14 cellular contexts compared by ENCODE assay signal in genomic region chr2:109447251-109447661, GRCh38.
DNase-seq lines count a peak whose midpoint lies in the region; ATAC-seq and TF ChIP-seq lines count a peak whose summit lies in the region.
"Had no signal": no experiment of that assay in that cellular context is flagged by ENCODE, and none has a peak within 500 bp of the region (broad histone marks: within the 10 kb centered on the region; RNA-seq: fewer than 3 reads in every experiment).

No MANE protein-coding gene starts in this region.

- H3K9me3 Mint-ChIP-seq in HFFc6 = peaks cover 33% of the 10 kb centered on the region

- peaks cover 4% of the 10 kb centered on the region; the same call in 1 of the 2 replicates for H3K27me3 Mint-ChIP-seq in HFFc6 (ENCODE audit: insufficient read depth)
- H3K27me3 Mint-ChIP-seq: dendritic cell treated with granulocyte-macrophage colony-stimulating factor and Interleukin-4, amounts not matched to agents 40 ng/mL and 50 ng/mL, for 4 days had no signal

- peak; percentile 95 for DNase-seq in HFFc6
- DNase-seq in astrocyte of the hippocampus (ENCODE audit: low read depth, low spot score) = peak; percentile 95
- DNase-seq in kidney tubule cell (ENCODE audit: low spot score) = peak; percentile 60
- DNase-seq in thoracic aorta (ENCODE audit: low spot score) = no peak
- DNase-seq in DMS53 treated with DMSO at 0.1 percent for 48 hours (lab: John Stamatoyannopoulos, UW; ENCODE audit: unreplicated experiment) = no peak
- DNase-seq: activated CD8-positive, alpha-beta memory T cell treated with anti-CD3 and anti-CD28 coated beads, Interleukin-2, amount 50 U/mL, for 4 hours; GOT3; NCI-H510A had no signal

- H3K27me3 ChIP-seq in thoracic aorta (replicated peaks; ENCODE audit: insufficient read depth) = no peaks in the 10 kb centered on the region

- H3K27ac ChIP-seq in thoracic aorta = peak overlapping the region; percentile 84 to 89

- peaks cover 35% of the 10 kb centered on the region for H3K36me3 Mint-ChIP-seq in HFFc6 (ENCODE audit: low read depth)

- peaks cover 35% of the 10 kb centered on the region for H3K4me1 Mint-ChIP-seq in HFFc6 (ENCODE audit: low read depth)
- H3K4me1 Mint-ChIP-seq: stimulated activated memory B cell treated with anti-CD40 and anti-IgM and Interleukin-4, amounts not matched to agents 10 μg/mL and 1 μg/mL and 100 μg/mL, for 72 hours had no signal

- ATAC-seq in thoracic aorta (ENCODE audit: insufficient number of reproducible peaks, low FRiP score, low read depth) (peak; percentile 32), HG03460 (IDR thresholded peaks at IDR 0.05; ENCODE audit: unreplicated experiment) (no peak), HG03354 (IDR thresholded peaks at IDR 0.05; ENCODE audit: poor library complexity, severe bottlenecking, unreplicated experiment) (no peak), GM21737 (IDR thresholded peaks at IDR 0.05; ENCODE audit: unreplicated experiment) (no peak)

- H3K9me3 ChIP-seq in thoracic aorta = peaks cover 7% of the 10 kb centered on the region

- H3K27ac Mint-ChIP-seq in HFFc6 = peak overlapping the region; percentile 92
- H3K27ac Mint-ChIP-seq: dendritic cell treated with granulocyte-macrophage colony-stimulating factor and Interleukin-4, amounts not matched to agents 40 ng/mL and 50 ng/mL, for 4 days; stimulated activated memory B cell treated with anti-CD40 and anti-IgM and Interleukin-4, amounts not matched to agents 10 μg/mL and 1 μg/mL and 100 μg/mL, for 72 hours; T-helper 1 cell treated with Interleukin-12 subunit alpha and Interleukin-12 subunit beta and Interleukin-4 antibody, amounts not matched to agents 30 μg/mL and 1 μg/mL, for 36 hours had no signal

- H3K4me1 ChIP-seq in thoracic aorta (ENCODE audit: control insufficient read depth in 1 of 2, low read depth in 2 of 2) = peaks cover 32 to 66% of the 10 kb centered on the region in 2 donors

- no peak overlapping the region for H3K4me3 ChIP-seq in thoracic aorta

- H3K4me3 Mint-ChIP-seq in HFFc6 = peak overlapping the region; percentile 58
- H3K4me3 Mint-ChIP-seq: dendritic cell treated with granulocyte-macrophage colony-stimulating factor and Interleukin-4, amounts not matched to agents 40 ng/mL and 50 ng/mL, for 4 days; stimulated activated memory B cell treated with anti-CD40 and anti-IgM and Interleukin-4, amounts not matched to agents 10 μg/mL and 1 μg/mL and 100 μg/mL, for 72 hours; T-helper 1 cell treated with Interleukin-12 subunit alpha and Interleukin-12 subunit beta and Interleukin-4 antibody, amounts not matched to agents 30 μg/mL and 1 μg/mL, for 36 hours had no signal

- H3K36me3 ChIP-seq in thoracic aorta = peaks cover 7% of the 10 kb centered on the region

- TF ChIP-seq CTCF in HFFc6 (IDR thresholded peaks at IDR 0.05) (no peak), thoracic aorta (IDR thresholded peaks at IDR 0.05) (no peak)

Comparison
In these comparisons a context has a peak if more than half of its experiments do, and no peak if none do; other contexts are left out.
1. DNase-seq: peak in HFFc6 (single experiment), astrocyte of the hippocampus (single experiment) and kidney tubule cell (single experiment); none in thoracic aorta (single experiment) and DMS53 treated with DMSO at 0.1 percent for 48 hours (single experiment).